23 cellular contexts compared by ENCODE assay signal in the genomic region with DNA sequence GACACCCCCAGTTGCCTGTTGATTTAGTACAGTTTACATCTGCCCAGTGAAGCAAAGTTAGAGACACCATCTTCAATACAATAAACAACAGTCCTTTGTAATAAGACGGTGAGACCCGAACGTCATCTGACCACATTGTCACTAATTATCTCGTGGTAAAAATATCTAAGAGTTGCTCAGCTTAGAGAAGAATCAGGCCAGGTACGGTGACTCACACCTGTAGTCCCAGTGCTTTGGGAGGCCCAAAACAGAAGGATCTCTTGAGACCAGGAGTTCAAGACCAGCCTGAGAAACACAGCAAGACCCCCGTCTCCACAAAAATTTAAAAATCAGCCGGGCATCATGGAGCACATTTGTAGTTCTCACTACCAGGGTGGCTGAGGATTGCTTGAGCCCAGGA. TPM values are rescaled to one million over a fixed set of nuclear protein-coding genes. Genes with fewer than 3 reads are reported as not detected.
DNase-seq lines count a peak whose midpoint lies in the region; ATAC-seq, FAIRE-seq and TF ChIP-seq lines count a peak whose summit lies in the region.
"Had no signal": no experiment of that assay in that cellular context is flagged by ENCODE, and none has a peak within 500 bp of the region (broad histone marks: within the 10 kb centered on the region; RNA-seq: fewer than 3 reads in every experiment).

No MANE protein-coding gene starts in this region.

- peak; percentile 22 for DNase-seq in activated CD8-positive, alpha-beta memory T cell treated with anti-CD3 and anti-CD28 coated beads, Interleukin-2, amount 50 U/mL, for 48 hours
- DNase-seq in activated CD8-positive, alpha-beta memory T cell treated with anti-CD3 and anti-CD28 coated beads, Interleukin-2, amount 50 U/mL, for 4 hours, result no peak
- DNase-seq in RCC 7860 (ENCODE audit: low spot score) (peak; percentile 5), endothelial cell (ENCODE audit: low spot score) (no peak), ureter (ENCODE audit: low spot score) (peak; percentile 5)
- DNase-seq in activated T-cell treated with anti-CD3 and anti-CD28 coated beads, Interleukin-2, amount 50 U/mL, for 72 hours, result no peak
- DNase-seq: C1 segment of cervical spinal cord; Calu3; CD8-positive, alpha-beta memory T cell; DMS153; GM23248; H9; HFFc6; NCI-H1105; NCI-H146; NCI-H2029; NCI-H226; NCI-H510A treated with DMSO at 0.1 percent for 48 hours; NCI-H748 treated with DMSO at 0.1 percent for 48 hours; SIG-M5 had no signal

- ATAC-seq in GM18520 (IDR thresholded peaks at IDR 0.05; ENCODE audit: unreplicated experiment) (no peak), HG02610 (IDR thresholded peaks at IDR 0.05; ENCODE audit: unreplicated experiment) (no peak)
- no peak for ATAC-seq in activated T-cell treated with anti-CD3 and anti-CD28 coated beads, Interleukin-2, amount 50 U/mL, for 72 hours (replicated peaks in 1 of 2)

- TF ChIP-seq CTCF in endothelial cell (IDR thresholded peaks at IDR 0.05; ENCODE audit: unreplicated experiment), result no peak

- H3K4me1 Mint-ChIP-seq in endothelial cell (ENCODE audit: unreplicated experiment), result peaks cover 46% of the 10 kb centered on the region
- peaks cover 44% of the 10 kb centered on the region for H3K4me1 Mint-ChIP-seq in activated T-cell treated with anti-CD3 and anti-CD28 coated beads, Interleukin-2, amount 50 U/mL, for 72 hours (ENCODE audit: low read depth)

- H3K4me3 Mint-ChIP-seq in endothelial cell (ENCODE audit: unreplicated experiment), result no peak overlapping the region
- H3K4me3 Mint-ChIP-seq in activated T-cell treated with anti-CD3 and anti-CD28 coated beads, Interleukin-2, amount 50 U/mL, for 72 hours, result no peak overlapping the region
- H3K4me3 Mint-ChIP-seq: H9, HFFc6 had no signal

- FAIRE-seq in RCC 7860 (lab: Jason Lieb, UNC), result no peak

- H3K27ac Mint-ChIP-seq in endothelial cell (ENCODE audit: unreplicated experiment), result peak overlapping the region; percentile 0
- no peak overlapping the region for H3K27ac Mint-ChIP-seq in activated T-cell treated with anti-CD3 and anti-CD28 coated beads, Interleukin-2, amount 50 U/mL, for 72 hours
- H3K27ac Mint-ChIP-seq: H9, HFFc6 had no signal

- H3K36me3 Mint-ChIP-seq in endothelial cell (ENCODE audit: low read depth, unreplicated experiment), result peaks cover 13% of the 10 kb centered on the region
- peaks cover 2 to 4% of the 10 kb centered on the region in 2 donors for H3K36me3 Mint-ChIP-seq in activated T-cell treated with anti-CD3 and anti-CD28 coated beads, Interleukin-2, amount 50 U/mL, for 72 hours (ENCODE audit: insufficient read depth in 2 of 2)

- H3K27me3 Mint-ChIP-seq in endothelial cell (ENCODE audit: unreplicated experiment), result peaks cover 2% of the 10 kb centered on the region
- H3K27me3 Mint-ChIP-seq in activated T-cell treated with anti-CD3 and anti-CD28 coated beads, Interleukin-2, amount 50 U/mL, for 72 hours (ENCODE audit: low read depth), result no peaks in the 10 kb centered on the region
- H3K27me3 Mint-ChIP-seq: CD8-positive, alpha-beta memory T cell had no signal

- H3K9me3 Mint-ChIP-seq in endothelial cell (ENCODE audit: unreplicated experiment), result no peaks in the 10 kb centered on the region
- H3K9me3 Mint-ChIP-seq in activated T-cell treated with anti-CD3 and anti-CD28 coated beads, Interleukin-2, amount 50 U/mL, for 72 hours, result no peaks in the 10 kb centered on the region
- H3K9me3 Mint-ChIP-seq: CD8-positive, alpha-beta memory T cell; H9; HFFc6 had no signal

RNA-seq across cellular contexts. Expression of a gene that starts 53.5 kb away (rescaled TPM):
- total RNA-seq in endothelial cell (ENCODE audit: unreplicated experiment), result 277 TPM
- total RNA-seq in ureter, result 40.9 TPM
- under 1 TPM; 0.05 to 0.09 TPM for total RNA-seq in activated T-cell treated with anti-CD3 and anti-CD28 coated beads, Interleukin-2, amount 50 U/mL, for 72 hours
- total RNA-seq: CD8-positive, alpha-beta memory T cell; G401; GM23248 had no signal

Comparison
In these comparisons a context has a peak if more than half of its experiments do, and no peak if none do; other contexts are left out.
1. DNase-seq: peak in activated CD8-positive, alpha-beta memory T cell treated with anti-CD3 and anti-CD28 coated beads, Interleukin-2, amount 50 U/mL, for 48 hours (single experiment), RCC 7860 (single experiment) and ureter (single experiment); none in activated CD8-positive, alpha-beta memory T cell treated with anti-CD3 and anti-CD28 coated beads, Interleukin-2, amount 50 U/mL, for 4 hours (single experiment), endothelial cell (single experiment) and activated T-cell treated with anti-CD3 and anti-CD28 coated beads, Interleukin-2, amount 50 U/mL, for 72 hours (0 of 2).
2. RNA of a gene that starts 53.5 kb away (total RNA-seq): 277 TPM in endothelial cell (single experiment) and 40.9 TPM in ureter (single experiment); 0.05 to 0.09 TPM in activated T-cell treated with anti-CD3 and anti-CD28 coated beads, Interleukin-2, amount 50 U/mL, for 72 hours; every median in the first group is over 10 times any median in the second.